ENCODE assay signal across 19 cellular contexts in the genomic region with DNA sequence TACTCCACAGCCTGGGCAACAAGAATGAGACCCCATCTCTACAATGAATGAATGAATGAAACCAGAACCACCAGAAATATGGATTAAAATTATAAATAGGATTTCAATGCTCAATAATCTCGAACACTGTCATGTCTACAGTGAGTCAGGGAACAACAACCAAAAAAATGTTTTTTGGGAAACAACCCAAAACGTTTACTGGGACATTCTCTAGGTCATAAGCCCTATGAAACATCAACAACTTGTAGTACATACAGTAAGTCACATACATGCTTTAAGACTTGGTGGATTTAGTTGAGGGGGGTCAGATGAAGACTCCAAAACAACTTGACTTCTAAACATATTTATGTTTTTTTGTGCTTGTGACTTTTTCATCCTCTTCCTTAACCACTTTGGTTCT.
A peak's percentile ranks its signal among the peaks of the same experiment; 100 is the strongest.
DNase-seq lines count a peak whose midpoint lies in the region; ATAC-seq and TF ChIP-seq lines count a peak whose summit lies in the region.
"Had no signal": no experiment of that assay in that cellular context is flagged by ENCODE, and none has a peak within 500 bp of the region (broad histone marks: within the 10 kb centered on the region; RNA-seq: fewer than 3 reads in every experiment).

No MANE protein-coding gene starts in this region.

- H3K79me2 ChIP-seq in smooth muscle cell (ENCODE audit: low read depth): peaks cover 7% of the 10 kb centered on the region

- H3K36me3 ChIP-seq in smooth muscle cell (ENCODE audit: low read depth): no peaks in the 10 kb centered on the region
- H3K36me3 ChIP-seq: BLaER1, colonic mucosa had no signal

- no peak for DNase-seq in activated CD4-positive, alpha-beta T cell treated with anti-CD3 and anti-CD28 coated beads for 36 hours
- no peak for DNase-seq in activated CD4-positive, alpha-beta T cell treated with anti-CD3 and anti-CD28 coated beads, Interleukin-2, amount 10 ng/mL, durations not matched to agents 7 days and 5 days
- DNase-seq in T-cell (no peak), fibroblast of peridontal ligament (ENCODE audit: extremely low read depth) (peak; percentile 66), smooth muscle cell (lab: John Stamatoyannopoulos, UW; ENCODE audit: unreplicated experiment) (no peak), right cardiac atrium (no peak)
- DNase-seq in activated CD8-positive, alpha-beta memory T cell treated with anti-CD3 and anti-CD28 coated beads, Interleukin-2, amount 50 U/mL, for 48 hours: no peak
- DNase-seq: activated effector memory CD4-positive, alpha-beta T cell treated with Interleukin-2 at 50 U/mL for 16 hours; colonic mucosa; DMS153; immature natural killer cell; NCI-H1105 treated with DMSO at 0.1 percent for 48 hours; NCI-H2171; stimulated activated CD4-positive, alpha-beta T cell treated with anti-CD3 and anti-CD28 coated beads, Interleukin-4, amount 100 ng/mL, for 4 hours; testis had no signal

- CTCF ChIA-PET in activated CD4-positive, alpha-beta T cell treated with anti-CD3 and anti-CD28 coated beads for 36 hours (lab: Charles Lee): no interaction called here
- CTCF ChIA-PET in activated CD4-positive, alpha-beta T cell treated with anti-CD3 and anti-CD28 coated beads, Interleukin-2, amount 10 ng/mL, durations not matched to agents 7 days and 5 days (lab: Charles Lee): no interaction called here
- CTCF ChIA-PET in T-cell (lab: Charles Lee): no interaction called here

- H3K27me3 ChIP-seq in smooth muscle cell (ENCODE audit: low read depth) (no peaks in the 10 kb centered on the region), right cardiac atrium (ENCODE audit: control insufficient read depth, insufficient read depth) (no peaks in the 10 kb centered on the region)
- H3K27me3 ChIP-seq: colonic mucosa, testis had no signal

- ATAC-seq in activated CD4-positive, alpha-beta T cell treated with anti-CD3 and anti-CD28 coated beads for 36 hours: no peak
- ATAC-seq in T-cell (replicated peaks in 1 of 4) (no peak), GM18870 (IDR thresholded peaks at IDR 0.05; ENCODE audit: unreplicated experiment) (no peak), right cardiac atrium (no peak)

- intact Hi-C loops in activated CD4-positive, alpha-beta T cell treated with anti-CD3 and anti-CD28 coated beads for 36 hours (cut with DNase I, micrococcal nuclease): loop anchor here in 1 of 2 experiments (5.0 kb wide), 1 partner anchor 355 kb away; no protein-coding TSS in a partner anchor
- intact Hi-C loops in right cardiac atrium (cut with DNase I): loop anchor here in 1 of 4 donors (10.0 kb wide), 1 partner anchor 513 kb away; the partner anchor contains the start of gene FOXP1

- H3K4me1 ChIP-seq in smooth muscle cell (ENCODE audit: low read depth) (peaks cover 18% of the 10 kb centered on the region), right cardiac atrium (ENCODE audit: control insufficient read depth, insufficient read depth, low read length) (peaks cover 6% of the 10 kb centered on the region)
- H3K4me1 ChIP-seq: testis had no signal

- H3K9me3 Mint-ChIP-seq in activated CD4-positive, alpha-beta T cell treated with anti-CD3 and anti-CD28 coated beads for 36 hours (ENCODE audit: low read depth): no peaks in the 10 kb centered on the region
- H3K9me3 Mint-ChIP-seq in activated CD4-positive, alpha-beta T cell treated with anti-CD3 and anti-CD28 coated beads, Interleukin-2, amount 10 ng/mL, durations not matched to agents 7 days and 5 days: no peaks in the 10 kb centered on the region
- no peaks in the 10 kb centered on the region for H3K9me3 Mint-ChIP-seq in T-cell
- H3K9me3 Mint-ChIP-seq: immature natural killer cell; T-helper 1 cell treated with Interleukin-12 subunit alpha and Interleukin-12 subunit beta and Interleukin-4 antibody, amounts not matched to agents 30 μg/mL and 1 μg/mL, for 36 hours had no signal

- TF ChIP-seq CTCF in smooth muscle cell (IDR thresholded peaks at IDR 0.05; ENCODE audit: borderline replicate concordance, insufficient read depth, poor library complexity, severe bottlenecking): no peak

- H3F3A ChIP-seq in smooth muscle cell (ENCODE audit: low read depth): peaks cover 21% of the 10 kb centered on the region

- peak overlapping the region; percentile 59 for H3K27ac Mint-ChIP-seq in activated CD4-positive, alpha-beta T cell treated with anti-CD3 and anti-CD28 coated beads for 36 hours
- H3K27ac Mint-ChIP-seq in activated CD4-positive, alpha-beta T cell treated with anti-CD3 and anti-CD28 coated beads, Interleukin-2, amount 10 ng/mL, durations not matched to agents 7 days and 5 days: no peak overlapping the region
- H3K27ac Mint-ChIP-seq in T-cell: peak overlapping the region; percentile 69 to 75
- H3K27ac Mint-ChIP-seq: T-helper 1 cell treated with Interleukin-12 subunit alpha and Interleukin-12 subunit beta and Interleukin-4 antibody, amounts not matched to agents 30 μg/mL and 1 μg/mL, for 36 hours had no signal

- H3K27me3 Mint-ChIP-seq in activated CD4-positive, alpha-beta T cell treated with anti-CD3 and anti-CD28 coated beads for 36 hours: no peaks in the 10 kb centered on the region
- no peaks in the 10 kb centered on the region for H3K27me3 Mint-ChIP-seq in activated CD4-positive, alpha-beta T cell treated with anti-CD3 and anti-CD28 coated beads, Interleukin-2, amount 10 ng/mL, durations not matched to agents 7 days and 5 days
- H3K27me3 Mint-ChIP-seq in T-cell: no peaks in the 10 kb centered on the region

- H3K9me3 ChIP-seq in smooth muscle cell (replicated peaks; ENCODE audit: low read depth) (no peaks in the 10 kb centered on the region), right cardiac atrium (ENCODE audit: control insufficient read depth, low read length) (no peaks in the 10 kb centered on the region)
- H3K9me3 ChIP-seq: BLaER1, colonic mucosa, testis had no signal

- WGBS in smooth muscle cell (ENCODE audit: low lambda C conversion rate): 89% methylated on average over 2 of the region's 2 CpGs
- WGBS in right cardiac atrium: 56% methylated on average over 2 of the region's 2 CpGs

- no peak overlapping the region for H3K4me2 ChIP-seq in smooth muscle cell
- H3K4me2 ChIP-seq: BLaER1 had no signal

- no peak overlapping the region for H3K4me3 ChIP-seq in smooth muscle cell
- H3K4me3 ChIP-seq in right cardiac atrium (ENCODE audit: low read length): no peak overlapping the region
- H3K4me3 ChIP-seq: BLaER1, colonic mucosa, testis had no signal

- H4K20me1 ChIP-seq in smooth muscle cell (ENCODE audit: low read depth): peaks cover 22% of the 10 kb centered on the region

- peaks cover 93% of the 10 kb centered on the region for H3K4me1 Mint-ChIP-seq in activated CD4-positive, alpha-beta T cell treated with anti-CD3 and anti-CD28 coated beads for 36 hours
- peaks cover 61% of the 10 kb centered on the region for H3K4me1 Mint-ChIP-seq in activated CD4-positive, alpha-beta T cell treated with anti-CD3 and anti-CD28 coated beads, Interleukin-2, amount 10 ng/mL, durations not matched to agents 7 days and 5 days
- peaks cover 91 to 93% (median 91%) of the 10 kb centered on the region in 3 donors for H3K4me1 Mint-ChIP-seq in T-cell

- no peak overlapping the region for H3K9ac ChIP-seq in smooth muscle cell (ENCODE audit: low read depth)
- H3K9ac ChIP-seq: BLaER1 had no signal

- no peak overlapping the region for H3K4me3 Mint-ChIP-seq in activated CD4-positive, alpha-beta T cell treated with anti-CD3 and anti-CD28 coated beads for 36 hours
- no peak overlapping the region for H3K4me3 Mint-ChIP-seq in activated CD4-positive, alpha-beta T cell treated with anti-CD3 and anti-CD28 coated beads, Interleukin-2, amount 10 ng/mL, durations not matched to agents 7 days and 5 days
- no peak overlapping the region for H3K4me3 Mint-ChIP-seq in T-cell
- H3K4me3 Mint-ChIP-seq: immature natural killer cell; T-helper 1 cell treated with Interleukin-12 subunit alpha and Interleukin-12 subunit beta and Interleukin-4 antibody, amounts not matched to agents 30 μg/mL and 1 μg/mL, for 36 hours had no signal

- H3K27ac ChIP-seq in smooth muscle cell (ENCODE audit: low read depth) (peak overlapping the region; percentile 75), right cardiac atrium (ENCODE audit: low read length) (no peak overlapping the region)
- H3K27ac ChIP-seq: 22Rv1, BLaER1, colonic mucosa, testis had no signal

- no peak overlapping the region for H2AFZ ChIP-seq in smooth muscle cell (ENCODE audit: low read depth)

- H3K36me3 Mint-ChIP-seq in activated CD4-positive, alpha-beta T cell treated with anti-CD3 and anti-CD28 coated beads for 36 hours (ENCODE audit: low read depth): peaks cover 28% of the 10 kb centered on the region
- peaks cover 14% of the 10 kb centered on the region for H3K36me3 Mint-ChIP-seq in activated CD4-positive, alpha-beta T cell treated with anti-CD3 and anti-CD28 coated beads, Interleukin-2, amount 10 ng/mL, durations not matched to agents 7 days and 5 days (ENCODE audit: low read depth)
- peaks cover 14% of the 10 kb centered on the region for H3K36me3 Mint-ChIP-seq in T-cell

- POLR2A ChIA-PET in activated CD4-positive, alpha-beta T cell treated with anti-CD3 and anti-CD28 coated beads for 36 hours (lab: Charles Lee): no interaction called here
- POLR2A ChIA-PET in activated CD4-positive, alpha-beta T cell treated with anti-CD3 and anti-CD28 coated beads, Interleukin-2, amount 10 ng/mL, durations not matched to agents 7 days and 5 days (lab: Charles Lee): no interaction called here
- POLR2A ChIA-PET in T-cell (lab: Charles Lee): interaction anchor here in 1 of 2 donors (0.7 kb wide), 1 partner anchor 181 kb away, joined by 3 read pairs; no protein-coding TSS in a partner anchor
